ENCODE assay signal across 8 cellular contexts in genomic region chr1:184973308-184974085, GRCh38. TPM values are rescaled to one million over a fixed set of nuclear protein-coding genes. Genes with fewer than 3 reads are reported as not detected.
A peak's percentile ranks its signal among the peaks of the same experiment; 100 is the strongest.
DNase-seq lines count a peak whose midpoint lies in the region; ATAC-seq, FAIRE-seq and TF ChIP-seq lines count a peak whose summit lies in the region.

No MANE protein-coding gene starts in this region.

- H3K4me1 ChIP-seq in K562 (replicated peaks in 1 of 2; ENCODE audit: control insufficient read depth in 2 of 2, insufficient read depth in 2 of 2, low read length in 2 of 2) (peaks cover 13 to 18% of the 10 kb centered on the region in 2 experiments; a peak in 4 of 5 replicates), iPS-20b (ENCODE audit: insufficient read depth, low read length) (peaks cover 13% of the 10 kb centered on the region; the same call in 1 of the 2 replicates), spleen (peaks cover 3 to 65% (median 17%) of the 10 kb centered on the region in 6 donors)

- TSS peak; percentile 89 for BruUV-seq in K562 (replicated peaks; lab: Mats Ljungman, UMichigan)

- FAIRE-seq in K562 (lab: Jason Lieb, UNC), result peak; percentile 77

- H3K4me2 ChIP-seq in K562 (ENCODE audit: insufficient read depth, low read length), result peak overlapping the region; percentile 97

- H2AFZ ChIP-seq in K562 (ENCODE audit: low read depth, low read length), result peak overlapping the region; percentile 95

- WGBS in K562 (ENCODE audit: insufficient coverage, low coverage, missing lambda C conversion rate), result under 1% methylated on average over 34 of the region's 42 CpGs
- 2 to 3% (median 2%) methylated on average over 28 to 42 of the region's 42 CpGs for WGBS in spleen, 5 donors

- peaks cover 20% of the 10 kb centered on the region for H3K27me3 Mint-ChIP-seq in T-helper 2 cell treated with Interferon-gamma antibody and Interleukin-4, amounts not matched to agents 5 μg/mL and 100 μg/mL, for 36 hours (ENCODE audit: low read depth)

- H3K4me3 Mint-ChIP-seq in T-helper 2 cell treated with Interferon-gamma antibody and Interleukin-4, amounts not matched to agents 5 μg/mL and 100 μg/mL, for 36 hours, result peak overlapping the region; percentile 95

- H3K27me3 ChIP-seq in GM06990 (replicated peaks; ENCODE audit: control insufficient read depth, insufficient read depth, low read length) (no peaks in the 10 kb centered on the region), K562 (ENCODE audit: control insufficient read depth in 2 of 2, insufficient read depth in 2 of 2, low read length in 2 of 2) (no peaks in the 10 kb centered on the region), iPS-20b (ENCODE audit: insufficient read depth, low read length) (peaks cover 52% of the 10 kb centered on the region), spleen (replicated peaks in 1 of 7) (peaks cover 0 to 20% (median 3%) of the 10 kb centered on the region in 7 donors)

- peak overlapping the region; percentile 74 for H3K4me3 ChIP-seq in GM06990 (replicated peaks; ENCODE audit: low read depth, low read length)
- H3K4me3 ChIP-seq in K562, result peak overlapping the region; percentile 75
- peak overlapping the region; percentile 88 for H3K4me3 ChIP-seq in iPS-20b (ENCODE audit: low read length)
- H3K4me3 ChIP-seq in spleen, result peak overlapping the region; percentile 44 to 87 (median 68)

- in situ Hi-C loops in K562 (cut with MboI), result no loop called here

- H3K27ac Mint-ChIP-seq in T-helper 2 cell treated with Interferon-gamma antibody and Interleukin-4, amounts not matched to agents 5 μg/mL and 100 μg/mL, for 36 hours, result peak overlapping the region; percentile 89

- intact Hi-C loops in K562 (cut with micrococcal nuclease), result loop anchor here (2.0 kb wide), 2 partner anchors 45 to 219 kb away; partner anchors contain the start of gene EDEM3
- intact Hi-C loops in spleen (cut with DNase I; ENCODE audit: low total_unique reads), result no loop called here

- peak; percentile 77 for TF ChIP-seq POLR2A in K562 (conservative IDR thresholded peaks at IDR 0.05)
- no peak for TF ChIP-seq POLR2A in spleen (IDR thresholded peaks at IDR 0.05)

- H4K20me1 ChIP-seq in K562 (replicated peaks; ENCODE audit: control insufficient read depth, insufficient read depth, low read length), result no peaks in the 10 kb centered on the region

- H3K27ac ChIP-seq in K562 (ENCODE audit: extremely low read depth, low read depth, low read length) (peak overlapping the region; percentile 92), iPS-20b (ENCODE audit: low read length) (no peak overlapping the region), spleen (peak overlapping the region; percentile 5 to 96 (median 86))

- peaks cover 58% of the 10 kb centered on the region for H3K4me1 Mint-ChIP-seq in T-helper 2 cell treated with Interferon-gamma antibody and Interleukin-4, amounts not matched to agents 5 μg/mL and 100 μg/mL, for 36 hours (ENCODE audit: low read depth)

- H3K9me1 ChIP-seq in K562 (ENCODE audit: control insufficient read depth, insufficient read depth, low read length), result no peaks in the 10 kb centered on the region

- peaks cover 12% of the 10 kb centered on the region for H3K36me3 Mint-ChIP-seq in T-helper 2 cell treated with Interferon-gamma antibody and Interleukin-4, amounts not matched to agents 5 μg/mL and 100 μg/mL, for 36 hours (ENCODE audit: low read depth)

- H3K9ac ChIP-seq in K562 (ENCODE audit: insufficient read depth in 1 of 2, low read depth in 2 of 2, low read length in 2 of 2) (peak overlapping the region; percentile 96), iPS-20b (ENCODE audit: low read depth, low read length) (peak overlapping the region; percentile 81)

- peak; percentile 83 for ATAC-seq in K562

- H3K9me3 Mint-ChIP-seq in T-helper 2 cell treated with Interferon-gamma antibody and Interleukin-4, amounts not matched to agents 5 μg/mL and 100 μg/mL, for 36 hours, result no peaks in the 10 kb centered on the region

- no peak; a peak in 1 of 4 replicates for TF ChIP-seq RAD21 in K562 (CRISPR knock-in tag; conservative IDR thresholded peaks at IDR 0.05 in 1 of 2, IDR thresholded peaks at IDR 0.05 in 1 of 2)

- no peaks in the 10 kb centered on the region for H3K36me3 ChIP-seq in GM06990 (ENCODE audit: control insufficient read depth, insufficient read depth, low read length)
- no peaks in the 10 kb centered on the region for H3K36me3 ChIP-seq in K562 (ENCODE audit: control insufficient read depth, insufficient read depth, low read length)
- H3K36me3 ChIP-seq in iPS-20b (ENCODE audit: insufficient read depth, low read depth, low read length), result no peaks in the 10 kb centered on the region
- no peaks in the 10 kb centered on the region for H3K36me3 ChIP-seq in spleen

- TF ChIP-seq CTCF in GM06990 (IDR thresholded peaks at IDR 0.05; ENCODE audit: insufficient read depth, low read length, poor library complexity, severe bottlenecking), result no peak
- 0 out of 6 replicates have a peak, but pooled peaks of 1 of the 3 experiments have one; percentile 2 for TF ChIP-seq CTCF in K562 (IDR thresholded peaks at IDR 0.05 in 2 of 3, conservative IDR thresholded peaks at IDR 0.05 in 1 of 3; ENCODE audit: insufficient read depth in 2 of 3, low read depth in 1 of 3, low read length in 3 of 3)
- TF ChIP-seq CTCF in spleen (IDR thresholded peaks at IDR 0.05 in 8 of 11, conservative IDR thresholded peaks at IDR 0.05 in 3 of 11), result peak in 2 of 11 experiments; percentile 8

- CTCF ChIA-PET in K562 (lab: Yijun Ruan, JAX; ENCODE audit: low intra/inter-chr PET ratio), result no interaction called here

- DNase-seq in GM06990 (ENCODE audit: extremely low read depth, insufficient read length) (no peak), H4 (ENCODE audit: low spot score) (peak; percentile 25), Kasumi-1 (lab: John Stamatoyannopoulos, UW) (peak; percentile 34 to 40), K562 (ENCODE audit: extremely low read depth in 1 of 4, low spot score in 3 of 4) (peak in 3 of 4 experiments; percentile 28 to 79 (median 66)), spleen (peak; percentile 87), DMS114 treated with DMSO at 0.1 percent for 48 hours (lab: John Stamatoyannopoulos, UW; ENCODE audit: unreplicated experiment) (no peak)
- DNase-seq in T-helper 2 cell treated with Interferon-gamma antibody and Interleukin-4, amounts not matched to agents 5 μg/mL and 100 μg/mL, for 36 hours (ENCODE audit: low spot score), result peak; percentile 82

- peak; percentile 90 for TF ChIP-seq EP300 in K562 (IDR thresholded peaks at IDR 0.05; ENCODE audit: low read length)

- POLR2A ChIA-PET in K562 (lab: Yijun Ruan, JAX), result interaction anchor here (0.6 to 8.3 kb wide), 40 partner anchors 9 to 603 kb away, joined by 3 to 63 read pairs (median 4); partner anchors contain the start of genes EDEM3, IVNS1ABP and SWT1

- peaks cover 45% of the 10 kb centered on the region for H3K79me2 ChIP-seq in K562 (ENCODE audit: control insufficient read depth, insufficient read depth, low read length)

- H3K9me3 ChIP-seq in K562 (replicated peaks; ENCODE audit: control insufficient read depth, insufficient read depth, low read depth, low read length) (no peaks in the 10 kb centered on the region), iPS-20b (ENCODE audit: insufficient read depth, low read depth, low read length) (no peaks in the 10 kb centered on the region), spleen (no peaks in the 10 kb centered on the region)

TF ChIP-seq in K562, 482 proteins besides CTCF, POLR2A, EP300 and RAD21 (continues in another document):
- TF ChIP-seq ZNF589 (CRISPR knock-in tag; IDR thresholded peaks at IDR 0.05; ENCODE audit: low read depth), result peak; percentile 50; the same call in 1 of the 2 replicates
- TF ChIP-seq CHD4 (IDR thresholded peaks at IDR 0.05; ENCODE audit: insufficient read depth, insufficient replicate concordance, low read depth, low read length, poor library complexity, severe bottlenecking), result peak; percentile 20
- TF ChIP-seq BACH1 (tag; IDR thresholded peaks at IDR 0.05), result peak; percentile 56; the same call in 1 of the 2 replicates
- TF ChIP-seq ZNF282 (CRISPR knock-in tag; IDR thresholded peaks at IDR 0.05), result peak; percentile 16; the same call in 1 of the 2 replicates
- TF ChIP-seq, protein P1, sequence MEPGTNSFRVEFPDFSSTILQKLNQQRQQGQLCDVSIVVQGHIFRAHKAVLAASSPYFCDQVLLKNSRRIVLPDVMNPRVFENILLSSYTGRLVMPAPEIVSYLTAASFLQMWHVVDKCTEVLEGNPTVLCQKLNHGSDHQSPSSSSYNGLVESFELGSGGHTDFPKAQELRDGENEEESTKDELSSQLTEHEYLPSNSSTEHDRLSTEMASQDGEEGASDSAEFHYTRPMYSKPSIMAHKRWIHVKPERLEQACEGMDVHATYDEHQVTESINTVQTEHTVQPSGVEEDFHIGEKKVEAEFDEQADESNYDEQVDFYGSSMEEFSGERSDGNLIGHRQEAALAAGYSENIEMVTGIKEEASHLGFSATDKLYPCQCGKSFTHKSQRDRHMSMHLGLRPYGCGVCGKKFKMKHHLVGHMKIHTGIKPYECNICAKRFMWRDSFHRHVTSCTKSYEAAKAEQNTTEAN (CRISPR knock-in tag; IDR thresholded peaks at IDR 0.05), result 0 out of 2 replicates have a peak, but pooled peaks have one; percentile 52
- no peak for TF ChIP-seq XRCC3 (IDR thresholded peaks at IDR 0.05)
- peak; percentile 79 for TF ChIP-seq MAFG (tag; conservative IDR thresholded peaks at IDR 0.05)
- peak; percentile 99 for TF ChIP-seq BRD9 (IDR thresholded peaks at IDR 0.05; ENCODE audit: low read depth, partially characterized antibody)
- no peak for TF ChIP-seq KDM2B (CRISPR knock-in tag; IDR thresholded peaks at IDR 0.05)

RNA-seq across cellular contexts. Expression of gene NIBAN1, which starts 0.8 kb away (rescaled TPM):
- 12.2 and 16.0 TPM in 2 replicates for total RNA-seq in H4 (2014; rRNA removed; shearing (Covaris generic))
- total RNA-seq in K562 (2011; cell fraction: chromatin; rRNA removed; ENCODE audit: low replicate concordance), result 5.4 and 20.3 TPM in 2 replicates
- 3.2 and 5.7 TPM in 2 replicates for total RNA-seq in K562 (2011; cell fraction: nucleolus; rRNA removed)
- total RNA-seq in K562 (2011; cell fraction: nucleoplasm; rRNA removed), result 10.4 and 16.7 TPM in 2 replicates
- 16.2 and 17.8 TPM in 2 replicates for total RNA-seq in K562 (2014; rRNA removed)
- total RNA-seq in K562 (2014; rRNA removed; fragmentation: Illumina TruSeq; extraction: Trizol), result 19.8 and 25.5 TPM in 2 replicates
- total RNA-seq in K562 (2015; rRNA removed; fragmentation: Illumina TruSeq; extraction: Trizol), result 15.3 and 15.9 TPM in 2 replicates
- total RNA-seq in K562 (2021), result 20.4 and 26.6 TPM in 2 replicates
- polyA plus RNA-seq in K562 (2011; rRNA removed), result 1.5 and 2.6 TPM in 2 replicates
- 0.73 and 1.7 TPM in 2 replicates for polyA plus RNA-seq in K562 (2011; cell fraction: cytosol; rRNA removed)
- 2.3 and 4.7 TPM in 2 replicates for polyA plus RNA-seq in K562 (2011; cell fraction: nucleus; rRNA removed)
- polyA plus RNA-seq in K562 (2012), result 12.0 and 48.0 TPM in 2 replicates
- polyA plus RNA-seq in K562 (2014; fragmentation: Illumina TruSeq; extraction: Trizol), result 19.3 and 20.3 TPM in 2 replicates
- 1 to 10 TPM; 3.5 TPM for polyA plus RNA-seq in K562 (2014; fragmentation: Nextera tagmentation; extraction: Ambion mirVana)
- 12.4 and 16.2 TPM in 2 replicates for polyA plus RNA-seq in K562 (2014; rRNA removed)
- 2.2 and 5.9 TPM in 2 replicates for polyA minus RNA-seq in K562 (2011; rRNA and poly(A)+ RNA removed)
- 1.3 and 2.1 TPM in 2 replicates for polyA minus RNA-seq in K562 (2011; cell fraction: cytosol; rRNA and poly(A)+ RNA removed)
- 2.3 and 8.1 TPM in 2 replicates for polyA minus RNA-seq in K562 (2011; cell fraction: nucleus; rRNA and poly(A)+ RNA removed)
- 100 to 1,000 TPM in 1 of 7 donors, 10 to 100 TPM in 6; 31.2 to 116 (median 46.3) TPM for total RNA-seq in spleen
- polyA plus RNA-seq in spleen, result 1 to 10 TPM; 2.3 to 7.8 (median 2.5) TPM

Comparison
In these comparisons a context has a peak if more than half of its experiments do, and no peak if none do; other contexts are left out.
1. DNase-seq: peak in H4 (single experiment), Kasumi-1 (2 of 2), T-helper 2 cell treated with Interferon-gamma antibody and Interleukin-4, amounts not matched to agents 5 μg/mL and 100 μg/mL, for 36 hours (single experiment), K562 (3 of 4) and spleen (single experiment); none in GM06990 (single experiment) and DMS114 treated with DMSO at 0.1 percent for 48 hours (single experiment).
2. Peak in every context shown above with its lines, with median percentiles within 50 percentile points of each other: H3K4me3 ChIP-seq.